In the genomic region with DNA sequence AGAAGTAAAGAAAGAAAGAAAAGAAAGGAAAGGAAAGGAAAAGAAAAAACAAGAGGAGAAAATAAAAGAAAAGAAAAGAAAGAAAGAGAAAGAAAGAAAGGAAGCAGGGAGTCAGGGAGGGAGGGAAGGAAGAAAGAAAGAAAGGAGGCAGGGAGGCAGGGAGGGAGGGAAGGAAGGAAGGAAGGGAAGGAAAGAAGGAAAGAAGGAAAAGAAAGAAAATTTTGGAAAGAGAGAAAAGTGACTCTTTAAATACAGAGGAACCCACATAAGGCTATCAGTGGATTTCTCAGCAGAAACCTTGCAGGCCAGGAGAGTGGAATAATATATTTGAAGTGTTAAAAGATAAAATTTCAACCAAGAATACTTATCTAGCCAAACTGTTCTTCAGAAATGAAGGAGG, we compare ENCODE assay signal across 3 cellular contexts.
TF ChIP-seq lines count a peak whose summit lies in the region.

No MANE protein-coding gene starts in this region.

TF ChIP-seq in HCT116, 20 proteins besides CTCF, POLR2A, EP300 and RAD21:
- TF ChIP-seq YY1 (IDR thresholded peaks at IDR 0.05; ENCODE audit: extremely low read depth, insufficient replicate concordance, low read depth, low read length): no peak
- TF ChIP-seq CEBPB (IDR thresholded peaks at IDR 0.05; ENCODE audit: low read depth): no peak
- no peak for TF ChIP-seq TCF7L2 (IDR thresholded peaks at IDR 0.05; ENCODE audit: borderline replicate concordance, extremely low read depth, insufficient read depth, insufficient read length)
- TF ChIP-seq CBX3 (IDR thresholded peaks at IDR 0.05; ENCODE audit: low read depth): peak; percentile 44; the same call in 1 of the 2 replicates
- TF ChIP-seq FOSL1 (IDR thresholded peaks at IDR 0.05; ENCODE audit: low read depth): no peak

TF ChIP-seq in HEK293, 187 proteins besides CTCF, POLR2A, EP300 and RAD21:
- peak; percentile 63 for TF ChIP-seq ZNF366 (tag by site-specific recombination; conservative IDR thresholded peaks at IDR 0.05)
- TF ChIP-seq ZNF791 (tag by site-specific recombination; IDR thresholded peaks at IDR 0.05): peak; percentile 99
- TF ChIP-seq, protein P1, sequence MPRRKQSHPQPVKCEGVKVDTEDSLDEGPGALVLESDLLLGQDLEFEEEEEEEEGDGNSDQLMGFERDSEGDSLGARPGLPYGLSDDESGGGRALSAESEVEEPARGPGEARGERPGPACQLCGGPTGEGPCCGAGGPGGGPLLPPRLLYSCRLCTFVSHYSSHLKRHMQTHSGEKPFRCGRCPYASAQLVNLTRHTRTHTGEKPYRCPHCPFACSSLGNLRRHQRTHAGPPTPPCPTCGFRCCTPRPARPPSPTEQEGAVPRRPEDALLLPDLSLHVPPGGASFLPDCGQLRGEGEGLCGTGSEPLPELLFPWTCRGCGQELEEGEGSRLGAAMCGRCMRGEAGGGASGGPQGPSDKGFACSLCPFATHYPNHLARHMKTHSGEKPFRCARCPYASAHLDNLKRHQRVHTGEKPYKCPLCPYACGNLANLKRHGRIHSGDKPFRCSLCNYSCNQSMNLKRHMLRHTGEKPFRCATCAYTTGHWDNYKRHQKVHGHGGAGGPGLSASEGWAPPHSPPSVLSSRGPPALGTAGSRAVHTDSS (tag by site-specific recombination; IDR thresholded peaks at IDR 0.05): no peak
- TF ChIP-seq, protein P2, sequence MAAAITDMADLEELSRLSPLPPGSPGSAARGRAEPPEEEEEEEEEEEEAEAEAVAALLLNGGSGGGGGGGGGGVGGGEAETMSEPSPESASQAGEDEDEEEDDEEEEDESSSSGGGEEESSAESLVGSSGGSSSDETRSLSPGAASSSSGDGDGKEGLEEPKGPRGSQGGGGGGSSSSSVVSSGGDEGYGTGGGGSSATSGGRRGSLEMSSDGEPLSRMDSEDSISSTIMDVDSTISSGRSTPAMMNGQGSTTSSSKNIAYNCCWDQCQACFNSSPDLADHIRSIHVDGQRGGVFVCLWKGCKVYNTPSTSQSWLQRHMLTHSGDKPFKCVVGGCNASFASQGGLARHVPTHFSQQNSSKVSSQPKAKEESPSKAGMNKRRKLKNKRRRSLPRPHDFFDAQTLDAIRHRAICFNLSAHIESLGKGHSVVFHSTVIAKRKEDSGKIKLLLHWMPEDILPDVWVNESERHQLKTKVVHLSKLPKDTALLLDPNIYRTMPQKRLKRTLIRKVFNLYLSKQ (tag by site-specific recombination; IDR thresholded peaks at IDR 0.05; ENCODE audit: borderline replicate concordance): no peak
- TF ChIP-seq SCRT1 (tag by site-specific recombination; IDR thresholded peaks at IDR 0.05; ENCODE audit: borderline replicate concordance): no peak
- TF ChIP-seq PRDM1 (tag by site-specific recombination; IDR thresholded peaks at IDR 0.05): peak; percentile 66
- TF ChIP-seq SETDB1 (IDR thresholded peaks at IDR 0.05; ENCODE audit: insufficient read length, low read length): peak; percentile 85

TF ChIP-seq in K562, 482 proteins besides CTCF, POLR2A, EP300 and RAD21:
- no peak for TF ChIP-seq NRF1 (conservative IDR thresholded peaks at IDR 0.05 in 1 of 2, IDR thresholded peaks at IDR 0.05 in 1 of 2)
- TF ChIP-seq, protein P3, sequence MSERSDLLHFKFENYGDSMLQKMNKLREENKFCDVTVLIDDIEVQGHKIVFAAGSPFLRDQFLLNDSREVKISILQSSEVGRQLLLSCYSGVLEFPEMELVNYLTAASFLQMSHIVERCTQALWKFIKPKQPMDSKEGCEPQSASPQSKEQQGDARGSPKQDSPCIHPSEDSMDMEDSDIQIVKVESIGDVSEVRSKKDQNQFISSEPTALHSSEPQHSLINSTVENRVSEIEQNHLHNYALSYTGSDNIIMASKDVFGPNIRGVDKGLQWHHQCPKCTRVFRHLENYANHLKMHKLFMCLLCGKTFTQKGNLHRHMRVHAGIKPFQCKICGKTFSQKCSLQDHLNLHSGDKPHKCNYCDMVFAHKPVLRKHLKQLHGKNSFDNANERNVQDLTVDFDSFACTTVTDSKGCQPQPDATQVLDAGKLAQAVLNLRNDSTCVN (CRISPR knock-in tag; IDR thresholded peaks at IDR 0.05): no peak
- TF ChIP-seq, protein P4, sequence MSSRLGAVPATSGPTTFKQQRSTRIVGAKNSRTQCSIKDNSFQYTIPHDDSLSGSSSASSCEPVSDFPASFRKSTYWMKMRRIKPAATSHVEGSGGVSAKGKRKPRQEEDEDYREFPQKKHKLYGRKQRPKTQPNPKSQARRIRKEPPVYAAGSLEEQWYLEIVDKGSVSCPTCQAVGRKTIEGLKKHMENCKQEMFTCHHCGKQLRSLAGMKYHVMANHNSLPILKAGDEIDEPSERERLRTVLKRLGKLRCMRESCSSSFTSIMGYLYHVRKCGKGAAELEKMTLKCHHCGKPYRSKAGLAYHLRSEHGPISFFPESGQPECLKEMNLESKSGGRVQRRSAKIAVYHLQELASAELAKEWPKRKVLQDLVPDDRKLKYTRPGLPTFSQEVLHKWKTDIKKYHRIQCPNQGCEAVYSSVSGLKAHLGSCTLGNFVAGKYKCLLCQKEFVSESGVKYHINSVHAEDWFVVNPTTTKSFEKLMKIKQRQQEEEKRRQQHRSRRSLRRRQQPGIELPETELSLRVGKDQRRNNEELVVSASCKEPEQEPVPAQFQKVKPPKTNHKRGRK (tag; IDR thresholded peaks at IDR 0.05): peak; percentile 88
- no peak for TF ChIP-seq HIVEP1 (CRISPR knock-in tag; IDR thresholded peaks at IDR 0.05)
- TF ChIP-seq CBX3 (IDR thresholded peaks at IDR 0.05; ENCODE audit: borderline replicate concordance in 1 of 2, low read length in 2 of 2): peak in 1 of 2 experiments; percentile 54; a peak in 1 of 3 replicates
- no peak for TF ChIP-seq NCOA2 (IDR thresholded peaks at IDR 0.05; ENCODE audit: partially characterized antibody in 2 of 2)
- TF ChIP-seq, protein P5, sequence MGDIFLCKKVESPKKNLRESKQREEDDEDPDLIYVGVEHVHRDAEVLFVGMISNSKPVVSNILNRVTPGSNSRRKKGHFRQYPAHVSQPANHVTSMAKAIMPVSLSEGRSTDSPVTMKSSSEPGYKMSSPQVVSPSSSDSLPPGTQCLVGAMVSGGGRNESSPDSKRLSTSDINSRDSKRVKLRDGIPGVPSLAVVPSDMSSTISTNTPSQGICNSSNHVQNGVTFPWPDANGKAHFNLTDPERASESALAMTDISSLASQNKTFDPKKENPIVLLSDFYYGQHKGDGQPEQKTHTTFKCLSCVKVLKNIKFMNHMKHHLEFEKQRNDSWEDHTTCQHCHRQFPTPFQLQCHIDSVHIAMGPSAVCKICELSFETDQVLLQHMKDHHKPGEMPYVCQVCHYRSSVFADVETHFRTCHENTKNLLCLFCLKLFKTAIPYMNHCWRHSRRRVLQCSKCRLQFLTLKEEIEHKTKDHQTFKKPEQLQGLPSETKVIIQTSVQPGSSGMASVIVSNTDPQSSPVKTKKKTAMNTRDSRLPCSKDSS (IDR thresholded peaks at IDR 0.05; ENCODE audit: low read depth, partially characterized antibody): peak; percentile 62
- no peak for TF ChIP-seq ZFP36 (IDR thresholded peaks at IDR 0.05; ENCODE audit: low read depth, low read length, partially characterized antibody)
- TF ChIP-seq TRIM28 (IDR thresholded peaks at IDR 0.05): peak; percentile 70; the same call in 1 of the 2 replicates
- TF ChIP-seq, protein P6, sequence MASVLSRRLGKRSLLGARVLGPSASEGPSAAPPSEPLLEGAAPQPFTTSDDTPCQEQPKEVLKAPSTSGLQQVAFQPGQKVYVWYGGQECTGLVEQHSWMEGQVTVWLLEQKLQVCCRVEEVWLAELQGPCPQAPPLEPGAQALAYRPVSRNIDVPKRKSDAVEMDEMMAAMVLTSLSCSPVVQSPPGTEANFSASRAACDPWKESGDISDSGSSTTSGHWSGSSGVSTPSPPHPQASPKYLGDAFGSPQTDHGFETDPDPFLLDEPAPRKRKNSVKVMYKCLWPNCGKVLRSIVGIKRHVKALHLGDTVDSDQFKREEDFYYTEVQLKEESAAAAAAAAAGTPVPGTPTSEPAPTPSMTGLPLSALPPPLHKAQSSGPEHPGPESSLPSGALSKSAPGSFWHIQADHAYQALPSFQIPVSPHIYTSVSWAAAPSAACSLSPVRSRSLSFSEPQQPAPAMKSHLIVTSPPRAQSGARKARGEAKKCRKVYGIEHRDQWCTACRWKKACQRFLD (CRISPR knock-in tag; IDR thresholded peaks at IDR 0.05): no peak
- TF ChIP-seq CBX5 (IDR thresholded peaks at IDR 0.05; ENCODE audit: borderline replicate concordance, low read depth): 0 out of 2 replicates have a peak, but pooled peaks have one; percentile 59
- no peak for TF ChIP-seq C11orf30 (IDR thresholded peaks at IDR 0.05; ENCODE audit: low read depth)
- TF ChIP-seq, protein P7, sequence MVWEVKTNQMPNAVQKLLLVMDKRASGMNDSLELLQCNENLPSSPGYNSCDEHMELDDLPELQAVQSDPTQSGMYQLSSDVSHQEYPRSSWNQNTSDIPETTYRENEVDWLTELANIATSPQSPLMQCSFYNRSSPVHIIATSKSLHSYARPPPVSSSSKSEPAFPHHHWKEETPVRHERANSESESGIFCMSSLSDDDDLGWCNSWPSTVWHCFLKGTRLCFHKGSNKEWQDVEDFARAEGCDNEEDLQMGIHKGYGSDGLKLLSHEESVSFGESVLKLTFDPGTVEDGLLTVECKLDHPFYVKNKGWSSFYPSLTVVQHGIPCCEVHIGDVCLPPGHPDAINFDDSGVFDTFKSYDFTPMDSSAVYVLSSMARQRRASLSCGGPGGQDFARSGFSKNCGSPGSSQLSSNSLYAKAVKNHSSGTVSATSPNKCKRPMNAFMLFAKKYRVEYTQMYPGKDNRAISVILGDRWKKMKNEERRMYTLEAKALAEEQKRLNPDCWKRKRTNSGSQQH (CRISPR knock-in tag; IDR thresholded peaks at IDR 0.05): 0 out of 2 replicates have a peak, but pooled peaks have one; percentile 31
